ENCODE assay signal across 1 cellular context in genomic region chr16:88856122-88856827, GRCh38.
TF ChIP-seq lines count a peak whose summit lies in the region.

No MANE protein-coding gene starts in this region.

TF ChIP-seq in HepG2, 621 proteins besides CTCF, POLR2A, EP300 and RAD21 (continued from another document and continues in another):
- 0 out of 2 replicates have a peak, but pooled peaks have one; percentile 1 for TF ChIP-seq CSRNP2 (CRISPR knock-in tag; conservative IDR thresholded peaks at IDR 0.05; ENCODE audit: low read depth)
- TF ChIP-seq HNRNPL (IDR thresholded peaks at IDR 0.05; ENCODE audit: low read depth, low read length): 0 out of 2 replicates have a peak, but pooled peaks have one; percentile 7
- no peak for TF ChIP-seq ZNF503 (CRISPR knock-in tag; IDR thresholded peaks at IDR 0.05)
- TF ChIP-seq MAX (IDR thresholded peaks at IDR 0.05): no peak
- no peak for TF ChIP-seq PCBP1 (IDR thresholded peaks at IDR 0.05; ENCODE audit: borderline replicate concordance, low read depth, low read length)
- no peak for TF ChIP-seq GATAD2A (CRISPR knock-in tag; IDR thresholded peaks at IDR 0.05)
- TF ChIP-seq SIX1 (CRISPR knock-in tag; IDR thresholded peaks at IDR 0.05; ENCODE audit: borderline replicate concordance): no peak
- no peak for TF ChIP-seq DMTF1 (CRISPR knock-in tag; IDR thresholded peaks at IDR 0.05)
- 0 out of 2 replicates have a peak, but pooled peaks have one; percentile 50 for TF ChIP-seq ZNF33B (CRISPR knock-in tag; IDR thresholded peaks at IDR 0.05)
- TF ChIP-seq HOXA9 (CRISPR knock-in tag; IDR thresholded peaks at IDR 0.05; ENCODE audit: borderline replicate concordance): peak; percentile 24; the same call in 1 of the 2 replicates
- no peak for TF ChIP-seq NR1H2 (CRISPR knock-in tag; IDR thresholded peaks at IDR 0.05; ENCODE audit: borderline replicate concordance, low read depth)
- 0 out of 2 replicates have a peak, but pooled peaks have one; percentile 65 for TF ChIP-seq ARID2 (CRISPR knock-in tag; IDR thresholded peaks at IDR 0.05; ENCODE audit: borderline replicate concordance)
- TF ChIP-seq TRIM22 (IDR thresholded peaks at IDR 0.05): no peak
- no peak for TF ChIP-seq NFYC (CRISPR knock-in tag; IDR thresholded peaks at IDR 0.05)
- no peak for TF ChIP-seq AFF4 (CRISPR knock-in tag; IDR thresholded peaks at IDR 0.05)
- no peak for TF ChIP-seq DNMT3B (CRISPR knock-in tag; conservative IDR thresholded peaks at IDR 0.05)
- no peak for TF ChIP-seq SATB2 (CRISPR knock-in tag; IDR thresholded peaks at IDR 0.05)
- TF ChIP-seq ZSCAN22 (CRISPR knock-in tag; IDR thresholded peaks at IDR 0.05): peak; percentile 74; the same call in 1 of the 2 replicates
- TF ChIP-seq FOXC1 (CRISPR knock-in tag; IDR thresholded peaks at IDR 0.05; ENCODE audit: borderline replicate concordance): 0 out of 2 replicates have a peak, but pooled peaks have one; percentile 37
- TF ChIP-seq HNRNPUL1 (IDR thresholded peaks at IDR 0.05; ENCODE audit: low read depth, low read length): no peak
- TF ChIP-seq SNRNP70 (IDR thresholded peaks at IDR 0.05; ENCODE audit: low read depth, low read length): no peak
- TF ChIP-seq ZNF891 (CRISPR knock-in tag; IDR thresholded peaks at IDR 0.05): no peak
- TF ChIP-seq FOXA1 (IDR thresholded peaks at IDR 0.05): no peak
- no peak for TF ChIP-seq FOXA1 (CRISPR knock-in tag; IDR thresholded peaks at IDR 0.05)
- no peak for TF ChIP-seq ATF3 (CRISPR knock-in tag; IDR thresholded peaks at IDR 0.05)
- no peak for TF ChIP-seq ZBED4 (CRISPR knock-in tag; IDR thresholded peaks at IDR 0.05; ENCODE audit: borderline replicate concordance)
- no peak for TF ChIP-seq ZNF12 (CRISPR knock-in tag; IDR thresholded peaks at IDR 0.05)
- no peak for TF ChIP-seq ZSCAN29 (CRISPR knock-in tag; conservative IDR thresholded peaks at IDR 0.05)
- TF ChIP-seq PRDM4 (CRISPR knock-in tag; IDR thresholded peaks at IDR 0.05; ENCODE audit: borderline replicate concordance): no peak
- no peak for TF ChIP-seq PHF8 (CRISPR knock-in tag; IDR thresholded peaks at IDR 0.05)
- TF ChIP-seq ZNF841 (CRISPR knock-in tag; IDR thresholded peaks at IDR 0.05; ENCODE audit: borderline replicate concordance): no peak
- TF ChIP-seq HMGXB4 (CRISPR knock-in tag; IDR thresholded peaks at IDR 0.05; ENCODE audit: borderline replicate concordance in 1 of 2, low read depth in 1 of 2): no peak
- no peak for TF ChIP-seq ZBTB37 (CRISPR knock-in tag; IDR thresholded peaks at IDR 0.05)
- TF ChIP-seq CC2D1A (CRISPR knock-in tag; IDR thresholded peaks at IDR 0.05): no peak
- no peak for TF ChIP-seq MAFF (IDR thresholded peaks at IDR 0.05; ENCODE audit: low read depth, low read length)
- no peak for TF ChIP-seq PCBP2 (optimal IDR thresholded peaks at IDR 0.05; ENCODE audit: low read depth, low read length, poor library complexity, severe bottlenecking)
- no peak for TF ChIP-seq ZNF10 (CRISPR knock-in tag; IDR thresholded peaks at IDR 0.05; ENCODE audit: borderline replicate concordance, low read depth)
